12 cellular contexts compared by ENCODE assay signal in genomic region chr4:1348746-1349145, GRCh38. TPM values are rescaled to one million over a fixed set of nuclear protein-coding genes. Genes with fewer than 3 reads are reported as not detected.
DNase-seq lines count a peak whose midpoint lies in the region; ATAC-seq and TF ChIP-seq lines count a peak whose summit lies in the region.
"Had no signal": no experiment of that assay in that cellular context is flagged by ENCODE, and none has a peak within 500 bp of the region (broad histone marks: within the 10 kb centered on the region; RNA-seq: fewer than 3 reads in every experiment).

No MANE protein-coding gene starts in this region.

- H2AFZ ChIP-seq in ACC112 (ENCODE audit: low read length, unreplicated experiment) (no peak overlapping the region), HCT116 (ENCODE audit: low read depth, low read length, poor library complexity, severe bottlenecking) (no peak overlapping the region)

- H3K36me3 ChIP-seq in ACC112 (ENCODE audit: insufficient read depth, low read length) (no peaks in the 10 kb centered on the region), HCT116 (ENCODE audit: control insufficient read depth in 1 of 2, insufficient read depth in 2 of 2, low read length in 2 of 2) (no peaks in the 10 kb centered on the region; a peak in 2 of 4 replicates), ascending aorta (peaks cover 9 to 14% of the 10 kb centered on the region in 2 donors), muscle layer of colon (ENCODE audit: insufficient read depth, low read length) (peaks cover 20% of the 10 kb centered on the region)

- H3K9ac ChIP-seq in HCT116 (ENCODE audit: low read length), result peak overlapping the region; percentile 85; the same call in 1 of the 2 replicates
- H3K9ac ChIP-seq in muscle layer of colon (ENCODE audit: low read length), result no peak overlapping the region

- CTCF ChIA-PET in HCT116 (lab: Charles Lee), result no interaction called here

- peak overlapping the region; percentile 85 for H3K4me2 ChIP-seq in HCT116 (ENCODE audit: low read length)

- ATAC-seq in HCT116 (no peak), HG03039 (IDR thresholded peaks at IDR 0.05; ENCODE audit: unreplicated experiment) (no peak), HG03175 (IDR thresholded peaks at IDR 0.05; ENCODE audit: unreplicated experiment) (no peak)

- TF ChIP-seq CTCF in HCT116 (IDR thresholded peaks at IDR 0.05 in 2 of 3, conservative IDR thresholded peaks at IDR 0.05 in 1 of 3; ENCODE audit: borderline replicate concordance in 1 of 3, insufficient read depth in 1 of 3, low read depth in 2 of 3, low read length in 2 of 3) (no peak), ascending aorta (IDR thresholded peaks at IDR 0.05) (no peak)

- DNase-seq in HCT116 (ENCODE audit: low read depth, low spot score) (no peak), ascending aorta (ENCODE audit: low spot score in 2 of 2) (no peak), cortex of kidney (lab: John Stamatoyannopoulos, UW) (no peak), NCI-H1694 (lab: John Stamatoyannopoulos, UW) (no peak)
- DNase-seq: COR-L47, NCI-H1417 treated with DMSO at 0.1 percent for 48 hours had no signal

- no peak for TF ChIP-seq RAD21 in HCT116 (IDR thresholded peaks at IDR 0.05; ENCODE audit: low read depth)

- H3K4me1 ChIP-seq in ACC112 (ENCODE audit: control insufficient read depth, insufficient read depth, low read length, unreplicated experiment) (peaks cover 7% of the 10 kb centered on the region), HCT116 (ENCODE audit: control insufficient read depth in 1 of 2, insufficient read depth in 2 of 2, low read length in 2 of 2) (peaks cover 8 to 32% of the 10 kb centered on the region in 2 experiments), ascending aorta (peaks cover 9 to 19% of the 10 kb centered on the region in 2 donors), muscle layer of colon (ENCODE audit: insufficient read depth, low read length) (peaks cover 22% of the 10 kb centered on the region)

- RAD21 ChIA-PET in HCT116 (lab: Charles Lee; ENCODE audit: low non-redundant PET in 1 of 2, low total read pairs in 2 of 2, uncharacterized antibody in 2 of 2, unreplicated experiment in 2 of 2), result no interaction called here

- H3K79me2 ChIP-seq in ACC112 (ENCODE audit: control insufficient read depth, insufficient read depth, low read length, unreplicated experiment) (peaks cover 10% of the 10 kb centered on the region), HCT116 (ENCODE audit: insufficient read depth, low read length) (peaks cover 29% of the 10 kb centered on the region)

- no peak overlapping the region for H3K27ac ChIP-seq in ACC112 (ENCODE audit: low read depth, low read length)
- peak overlapping the region; percentile 99 for H3K27ac ChIP-seq in HCT116 (ENCODE audit: low read depth, low read length)
- H3K27ac ChIP-seq in ascending aorta, result peak overlapping the region; percentile 96 to 99
- peak overlapping the region; percentile 97 for H3K27ac ChIP-seq in muscle layer of colon (ENCODE audit: low read depth, low read length)

- intact Hi-C loops in HCT116 (cut with micrococcal nuclease), result loop anchor here (5.0 kb wide), 1 partner anchor 61 kb away; the partner anchor contains the start of gene MAEA
- intact Hi-C loops in ascending aorta (cut with DNase I), result loop anchor here (5.0 to 10.0 kb wide), 6 partner anchors 304 to 1496 kb away; partner anchors contain the start of genes ADD1, GAK, NELFA and NSD2

- no peaks in the 10 kb centered on the region for H4K20me1 ChIP-seq in HCT116 (ENCODE audit: insufficient read depth)

- H3K4me3 ChIP-seq in ACC112 (ENCODE audit: low read depth, low read length) (peak overlapping the region; percentile 91; the same call in 1 of the 2 replicates), HCT116 (replicated peaks in 1 of 2; ENCODE audit: low read depth in 1 of 2, low read length in 2 of 2) (peak overlapping the region in 1 of 2 experiments; percentile 76; a peak in 1 of 4 replicates), ascending aorta (no peak overlapping the region), muscle layer of colon (ENCODE audit: low read depth in 1 of 2, low read length in 2 of 2) (no peak overlapping the region)
- H3K4me3 ChIP-seq: lung had no signal

- no TSS peak for BruUV-seq in HCT116 (replicated peaks; lab: Mats Ljungman, UMichigan)

- POLR2A ChIA-PET in HCT116 (lab: Charles Lee), result no interaction called here

- H3K9me2 ChIP-seq in HCT116 (ENCODE audit: insufficient read depth), result no peaks in the 10 kb centered on the region

- no peak for TF ChIP-seq POLR2A in HCT116 (IDR thresholded peaks at IDR 0.05; ENCODE audit: borderline replicate concordance, extremely low read depth, insufficient read depth, insufficient read length)

- H3K9me3 ChIP-seq in HCT116 (ENCODE audit: control insufficient read depth in 1 of 2, insufficient read depth in 1 of 2, low read depth in 1 of 2, low read length in 2 of 2), result no peaks in the 10 kb centered on the region
- H3K9me3 ChIP-seq in ascending aorta, result no peaks in the 10 kb centered on the region
- H3K9me3 ChIP-seq in muscle layer of colon (ENCODE audit: low read length), result no peaks in the 10 kb centered on the region

- H3K27me3 ChIP-seq in ACC112 (ENCODE audit: insufficient read depth, low read length) (no peaks in the 10 kb centered on the region), HCT116 (ENCODE audit: insufficient read depth, low read length) (no peaks in the 10 kb centered on the region), ascending aorta (no peaks in the 10 kb centered on the region), muscle layer of colon (ENCODE audit: control insufficient read depth in 1 of 2, insufficient read depth in 2 of 2, low read length in 2 of 2) (no peaks in the 10 kb centered on the region)

TF ChIP-seq in HCT116, 20 proteins besides CTCF, POLR2A, EP300 and RAD21:
- TF ChIP-seq ATF3 (IDR thresholded peaks at IDR 0.05) (no peak), POLR2AphosphoS5 (IDR thresholded peaks at IDR 0.05; ENCODE audit: low read depth, low read length) (no peak), CEBPB (IDR thresholded peaks at IDR 0.05; ENCODE audit: low read depth) (no peak), ELF1 (IDR thresholded peaks at IDR 0.05; ENCODE audit: borderline replicate concordance, low read depth) (no peak), SRF (IDR thresholded peaks at IDR 0.05; ENCODE audit: low read depth) (no peak), YY1 (IDR thresholded peaks at IDR 0.05; ENCODE audit: extremely low read depth, insufficient replicate concordance, low read depth, low read length) (no peak), EZH2 (IDR thresholded peaks at IDR 0.05) (no peak), ZNF274 (IDR thresholded peaks at IDR 0.05; ENCODE audit: low read depth, low read length) (no peak), CBX3 (IDR thresholded peaks at IDR 0.05; ENCODE audit: low read depth) (no peak)
- TF ChIP-seq, protein P1, sequence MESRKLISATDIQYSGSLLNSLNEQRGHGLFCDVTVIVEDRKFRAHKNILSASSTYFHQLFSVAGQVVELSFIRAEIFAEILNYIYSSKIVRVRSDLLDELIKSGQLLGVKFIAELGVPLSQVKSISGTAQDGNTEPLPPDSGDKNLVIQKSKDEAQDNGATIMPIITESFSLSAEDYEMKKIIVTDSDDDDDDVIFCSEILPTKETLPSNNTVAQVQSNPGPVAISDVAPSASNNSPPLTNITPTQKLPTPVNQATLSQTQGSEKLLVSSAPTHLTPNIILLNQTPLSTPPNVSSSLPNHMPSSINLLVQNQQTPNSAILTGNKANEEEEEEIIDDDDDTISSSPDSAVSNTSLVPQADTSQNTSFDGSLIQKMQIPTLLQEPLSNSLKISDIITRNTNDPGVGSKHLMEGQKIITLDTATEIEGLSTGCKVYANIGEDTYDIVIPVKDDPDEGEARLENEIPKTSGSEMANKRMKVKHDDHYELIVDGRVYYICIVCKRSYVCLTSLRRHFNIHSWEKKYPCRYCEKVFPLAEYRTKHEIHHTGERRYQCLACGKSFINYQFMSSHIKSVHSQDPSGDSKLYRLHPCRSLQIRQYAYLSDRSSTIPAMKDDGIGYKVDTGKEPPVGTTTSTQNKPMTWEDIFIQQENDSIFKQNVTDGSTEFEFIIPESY (IDR thresholded peaks at IDR 0.05; ENCODE audit: extremely low read depth, insufficient replicate concordance, low read length), result no peak

RNA-seq across cellular contexts. Expression of gene UVSSA, which starts 1.7 kb away (rescaled TPM):
- 30.5 TPM for total RNA-seq in HCT116 (2021; ENCODE audit: unreplicated experiment)
- polyA plus RNA-seq in HCT116 (2012), result 12.1 and 15.2 TPM in 2 replicates
- total RNA-seq in ascending aorta, result 56.9 TPM

RNA-seq across cellular contexts. Expression of gene NKX1-1, which starts 57.5 kb away (rescaled TPM):
- total RNA-seq in HCT116 (2021; ENCODE audit: unreplicated experiment) (not detected), ascending aorta (not detected)
- polyA plus RNA-seq in HCT116 (2012), result not detected in 2 replicates
- total RNA-seq: lung, temporal lobe had no signal
- polyA plus RNA-seq: lung had no signal

RNA-seq across cellular contexts. Expression of gene MAEA, which starts 59.1 kb away (rescaled TPM):
- total RNA-seq in HCT116 (2021; ENCODE audit: unreplicated experiment) (88.3 TPM), ascending aorta (56.3 TPM)
- 66.7 and 73.2 TPM in 2 replicates for polyA plus RNA-seq in HCT116 (2012)
